23 cellular contexts compared by ENCODE assay signal in genomic region chr20:8427419-8428065, GRCh38.
A peak's percentile ranks its signal among the peaks of the same experiment; 100 is the strongest.
DNase-seq lines count a peak whose midpoint lies in the region; ATAC-seq and TF ChIP-seq lines count a peak whose summit lies in the region.
"Had no signal": no experiment of that assay in that cellular context is flagged by ENCODE, and none has a peak within 500 bp of the region (broad histone marks: within the 10 kb centered on the region; RNA-seq: fewer than 3 reads in every experiment).

No MANE protein-coding gene starts in this region.

- POLR2A ChIA-PET in naive thymus-derived CD4-positive, alpha-beta T cell (lab: Charles Lee): no interaction called here

- DNase-seq in HL-60 (ENCODE audit: low read depth in 1 of 2, low spot score in 1 of 2) (peak; percentile 60 to 74), NOMO-1 treated with DMSO at 0.1 percent for 48 hours (lab: John Stamatoyannopoulos, UW; ENCODE audit: unreplicated experiment) (peak; percentile 89), dermis blood vessel endothelial cell (peak; percentile 59), NCI-H2029 treated with DMSO at 0.1 percent for 48 hours (lab: John Stamatoyannopoulos, UW) (no peak), NCI-H748 treated with DMSO at 0.1 percent for 48 hours (lab: John Stamatoyannopoulos, UW) (no peak)
- DNase-seq in naive thymus-derived CD4-positive, alpha-beta T cell: no peak
- DNase-seq in activated naive CD8-positive, alpha-beta T cell treated with anti-CD3 and anti-CD28 coated beads, Interleukin-2, amount 50 U/mL, for 24 hours: no peak
- DNase-seq: activated CD4-positive, alpha-beta T cell treated with anti-CD3 and anti-CD28 coated beads, Interleukin-2, amount 10 ng/mL, durations not matched to agents 24 days and 14 days; activated CD8-positive, alpha-beta memory T cell treated with anti-CD3 and anti-CD28 coated beads, Interleukin-2, amount 50 U/mL, for 4 hours; activated gamma-delta T cell; amygdala; central memory CD4-positive, alpha-beta T cell; COR-L47; foreskin keratinocyte; mucosa of descending colon; NCI-H2081; NCI-H510A; pancreas; PC-3; stimulated activated CD4-positive, alpha-beta T cell treated with anti-CD3 and anti-CD28 coated beads, Interleukin-4, amount 100 ng/mL, for 24 hours; uterus had no signal

- no peaks in the 10 kb centered on the region for H3K27me3 ChIP-seq in HL-60 (ENCODE audit: insufficient read depth, poor library complexity, severe bottlenecking)
- no peaks in the 10 kb centered on the region for H3K27me3 ChIP-seq in naive thymus-derived CD4-positive, alpha-beta T cell (ENCODE audit: control insufficient read depth in 2 of 2, insufficient read depth in 2 of 2, low read length in 2 of 2)
- H3K27me3 ChIP-seq: foreskin keratinocyte, pancreas, uterus had no signal

- H3K9me3 ChIP-seq in naive thymus-derived CD4-positive, alpha-beta T cell (ENCODE audit: control insufficient read depth in 2 of 3, low read length in 3 of 3): no peaks in the 10 kb centered on the region
- H3K9me3 ChIP-seq: mucosa of descending colon, pancreas, uterus had no signal

- H3K4me1 ChIP-seq in naive thymus-derived CD4-positive, alpha-beta T cell (ENCODE audit: control insufficient read depth in 2 of 2, insufficient read depth in 2 of 2, low read length in 2 of 2): peaks cover 0 to 6% of the 10 kb centered on the region in 2 donors
- H3K4me1 ChIP-seq: foreskin keratinocyte, pancreas had no signal

- H3K27ac ChIP-seq in HL-60 (replicated peaks): peak overlapping the region; percentile 60
- no peak overlapping the region for H3K27ac ChIP-seq in naive thymus-derived CD4-positive, alpha-beta T cell (ENCODE audit: low read depth, low read length)
- H3K27ac ChIP-seq: foreskin keratinocyte had no signal

- TF ChIP-seq CTCF in HL-60 (IDR thresholded peaks at IDR 0.05; ENCODE audit: insufficient read depth, low read length): no peak

- peaks cover 0 to 2% (median 0%) of the 10 kb centered on the region in 11 donors for H3K9me3 Mint-ChIP-seq in naive thymus-derived CD4-positive, alpha-beta T cell
- no peaks in the 10 kb centered on the region for H3K9me3 Mint-ChIP-seq in activated naive CD8-positive, alpha-beta T cell treated with anti-CD3 and anti-CD28 coated beads, Interleukin-2, amount 50 U/mL, for 24 hours
- H3K9me3 Mint-ChIP-seq: activated CD4-positive, alpha-beta T cell treated with anti-CD3 and anti-CD28 coated beads, Interleukin-2, amount 10 ng/mL, durations not matched to agents 24 days and 14 days had no signal

- no peaks in the 10 kb centered on the region for H3K36me3 Mint-ChIP-seq in naive thymus-derived CD4-positive, alpha-beta T cell
- no peaks in the 10 kb centered on the region for H3K36me3 Mint-ChIP-seq in activated naive CD8-positive, alpha-beta T cell treated with anti-CD3 and anti-CD28 coated beads, Interleukin-2, amount 50 U/mL, for 24 hours (ENCODE audit: low read depth)

- H3K27me3 Mint-ChIP-seq in naive thymus-derived CD4-positive, alpha-beta T cell: peaks cover 0 to 4% (median 0%) of the 10 kb centered on the region in 5 donors
- H3K27me3 Mint-ChIP-seq in activated naive CD8-positive, alpha-beta T cell treated with anti-CD3 and anti-CD28 coated beads, Interleukin-2, amount 50 U/mL, for 24 hours: no peaks in the 10 kb centered on the region
- H3K27me3 Mint-ChIP-seq: activated CD4-positive, alpha-beta T cell treated with anti-CD3 and anti-CD28 coated beads, Interleukin-2, amount 10 ng/mL, durations not matched to agents 24 days and 14 days; IgD-negative memory B cell had no signal

- H3K4me3 ChIP-seq in HL-60 (replicated peaks; ENCODE audit: insufficient read depth, low read length): no peak overlapping the region
- no peak overlapping the region for H3K4me3 ChIP-seq in naive thymus-derived CD4-positive, alpha-beta T cell (ENCODE audit: low read length)
- H3K4me3 ChIP-seq: mucosa of descending colon, pancreas, uterus had no signal

- no peaks in the 10 kb centered on the region for H3K4me1 Mint-ChIP-seq in naive thymus-derived CD4-positive, alpha-beta T cell
- H3K4me1 Mint-ChIP-seq in activated naive CD8-positive, alpha-beta T cell treated with anti-CD3 and anti-CD28 coated beads, Interleukin-2, amount 50 U/mL, for 24 hours: peaks cover 26% of the 10 kb centered on the region
- H3K4me1 Mint-ChIP-seq: activated CD4-positive, alpha-beta T cell treated with anti-CD3 and anti-CD28 coated beads, Interleukin-2, amount 10 ng/mL, durations not matched to agents 24 days and 14 days had no signal

- CTCF ChIA-PET in naive thymus-derived CD4-positive, alpha-beta T cell (lab: Charles Lee): no interaction called here

- no peaks in the 10 kb centered on the region for H3K36me3 ChIP-seq in naive thymus-derived CD4-positive, alpha-beta T cell (ENCODE audit: control insufficient read depth in 2 of 3, insufficient read depth in 3 of 3, low read length in 3 of 3)
- H3K36me3 ChIP-seq: pancreas, uterus had no signal

- intact Hi-C loops in naive thymus-derived CD4-positive, alpha-beta T cell (cut with micrococcal nuclease): no loop called here

- no peak overlapping the region for H3K4me3 Mint-ChIP-seq in naive thymus-derived CD4-positive, alpha-beta T cell
- H3K4me3 Mint-ChIP-seq in activated naive CD8-positive, alpha-beta T cell treated with anti-CD3 and anti-CD28 coated beads, Interleukin-2, amount 50 U/mL, for 24 hours: no peak overlapping the region
- H3K4me3 Mint-ChIP-seq: activated CD4-positive, alpha-beta T cell treated with anti-CD3 and anti-CD28 coated beads, Interleukin-2, amount 10 ng/mL, durations not matched to agents 24 days and 14 days; IgD-negative memory B cell had no signal

- ATAC-seq in naive thymus-derived CD4-positive, alpha-beta T cell: peak; percentile 79
- no peak for ATAC-seq in activated naive CD8-positive, alpha-beta T cell treated with anti-CD3 and anti-CD28 coated beads, Interleukin-2, amount 50 U/mL, for 24 hours
- no peak for ATAC-seq in HG03571 (IDR thresholded peaks at IDR 0.05; ENCODE audit: unreplicated experiment)
- ATAC-seq: foreskin keratinocyte, mucosa of descending colon, PC-3 had no signal

- H3K27ac Mint-ChIP-seq in naive thymus-derived CD4-positive, alpha-beta T cell: no peak overlapping the region
- H3K27ac Mint-ChIP-seq in activated naive CD8-positive, alpha-beta T cell treated with anti-CD3 and anti-CD28 coated beads, Interleukin-2, amount 50 U/mL, for 24 hours: no peak overlapping the region
- H3K27ac Mint-ChIP-seq: activated CD4-positive, alpha-beta T cell treated with anti-CD3 and anti-CD28 coated beads, Interleukin-2, amount 10 ng/mL, durations not matched to agents 24 days and 14 days; IgD-negative memory B cell had no signal

Comparison
In these comparisons a context has a peak if more than half of its experiments do, and no peak if none do; other contexts are left out.
1. DNase-seq: peak in HL-60 (2 of 2), NOMO-1 treated with DMSO at 0.1 percent for 48 hours (single experiment) and dermis blood vessel endothelial cell (single experiment); none in naive thymus-derived CD4-positive, alpha-beta T cell (0 of 9), NCI-H2029 treated with DMSO at 0.1 percent for 48 hours (single experiment), activated naive CD8-positive, alpha-beta T cell treated with anti-CD3 and anti-CD28 coated beads, Interleukin-2, amount 50 U/mL, for 24 hours (single experiment) and NCI-H748 treated with DMSO at 0.1 percent for 48 hours (single experiment).